Comparison of ENCODE assay signal across 1 cellular context in the genomic region with DNA sequence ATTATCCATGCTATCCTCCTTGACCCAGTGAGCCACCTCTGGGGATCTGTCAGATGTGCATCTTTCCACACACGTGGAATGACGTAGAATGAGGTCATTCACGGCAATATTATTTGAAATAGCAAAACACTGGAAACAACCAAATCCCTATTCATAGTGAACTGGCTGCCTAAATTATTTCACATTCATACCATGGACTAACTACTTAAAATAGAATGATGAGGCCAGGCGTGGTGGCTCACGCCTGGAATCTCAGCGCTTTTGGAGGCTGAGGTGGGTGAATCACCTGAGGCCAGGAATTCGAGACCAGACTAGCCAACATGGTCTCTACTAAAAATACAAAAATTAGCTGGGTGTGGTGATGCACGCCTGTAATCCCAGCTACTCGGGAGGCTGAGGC.
TF ChIP-seq lines count a peak whose summit lies in the region.

No MANE protein-coding gene starts in this region.

TF ChIP-seq in WTC11, 78 proteins besides CTCF, POLR2A, EP300 and RAD21 (continued from another document):
- TF ChIP-seq, protein P1, sequence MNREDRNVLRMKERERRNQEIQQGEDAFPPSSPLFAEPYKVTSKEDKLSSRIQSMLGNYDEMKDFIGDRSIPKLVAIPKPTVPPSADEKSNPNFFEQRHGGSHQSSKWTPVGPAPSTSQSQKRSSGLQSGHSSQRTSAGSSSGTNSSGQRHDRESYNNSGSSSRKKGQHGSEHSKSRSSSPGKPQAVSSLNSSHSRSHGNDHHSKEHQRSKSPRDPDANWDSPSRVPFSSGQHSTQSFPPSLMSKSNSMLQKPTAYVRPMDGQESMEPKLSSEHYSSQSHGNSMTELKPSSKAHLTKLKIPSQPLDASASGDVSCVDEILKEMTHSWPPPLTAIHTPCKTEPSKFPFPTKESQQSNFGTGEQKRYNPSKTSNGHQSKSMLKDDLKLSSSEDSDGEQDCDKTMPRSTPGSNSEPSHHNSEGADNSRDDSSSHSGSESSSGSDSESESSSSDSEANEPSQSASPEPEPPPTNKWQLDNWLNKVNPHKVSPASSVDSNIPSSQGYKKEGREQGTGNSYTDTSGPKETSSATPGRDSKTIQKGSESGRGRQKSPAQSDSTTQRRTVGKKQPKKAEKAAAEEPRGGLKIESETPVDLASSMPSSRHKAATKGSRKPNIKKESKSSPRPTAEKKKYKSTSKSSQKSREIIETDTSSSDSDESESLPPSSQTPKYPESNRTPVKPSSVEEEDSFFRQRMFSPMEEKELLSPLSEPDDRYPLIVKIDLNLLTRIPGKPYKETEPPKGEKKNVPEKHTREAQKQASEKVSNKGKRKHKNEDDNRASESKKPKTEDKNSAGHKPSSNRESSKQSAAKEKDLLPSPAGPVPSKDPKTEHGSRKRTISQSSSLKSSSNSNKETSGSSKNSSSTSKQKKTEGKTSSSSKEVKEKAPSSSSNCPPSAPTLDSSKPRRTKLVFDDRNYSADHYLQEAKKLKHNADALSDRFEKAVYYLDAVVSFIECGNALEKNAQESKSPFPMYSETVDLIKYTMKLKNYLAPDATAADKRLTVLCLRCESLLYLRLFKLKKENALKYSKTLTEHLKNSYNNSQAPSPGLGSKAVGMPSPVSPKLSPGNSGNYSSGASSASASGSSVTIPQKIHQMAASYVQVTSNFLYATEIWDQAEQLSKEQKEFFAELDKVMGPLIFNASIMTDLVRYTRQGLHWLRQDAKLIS (CRISPR knock-in tag; IDR thresholded peaks at IDR 0.05; ENCODE audit: borderline replicate concordance), result no peak
- no peak for TF ChIP-seq JAZF1 (CRISPR knock-in tag; IDR thresholded peaks at IDR 0.05)
